Comparison of ENCODE assay signal across 8 cellular contexts in the genomic region with DNA sequence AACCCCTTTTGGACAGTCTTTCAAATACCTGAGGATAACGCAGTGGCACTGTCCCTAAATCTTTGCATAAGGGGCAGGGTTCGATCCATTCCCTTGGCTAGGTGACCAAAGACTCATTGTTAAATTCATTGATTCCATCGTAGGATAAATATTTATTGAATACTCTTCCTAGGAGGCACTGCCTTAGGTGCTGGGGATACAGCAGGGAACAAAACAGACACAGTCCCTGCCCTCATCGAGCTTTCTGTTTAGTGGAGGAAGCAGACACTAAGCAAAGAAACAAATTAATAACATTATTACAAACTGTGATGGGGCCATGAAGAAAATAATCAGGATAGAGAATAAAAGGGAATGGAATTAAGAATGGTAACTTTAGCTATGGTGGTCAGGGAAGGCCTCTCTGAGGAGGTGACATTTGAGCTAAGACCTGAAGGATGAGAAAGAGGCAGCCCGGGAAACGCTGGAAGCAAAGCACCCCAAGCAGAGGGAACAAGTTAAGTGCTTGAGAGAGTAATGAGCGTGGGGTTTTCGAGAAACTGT. TPM values are rescaled to one million over a fixed set of nuclear protein-coding genes. Genes with fewer than 3 reads are reported as not detected.
DNase-seq lines count a peak whose midpoint lies in the region; ATAC-seq and TF ChIP-seq lines count a peak whose summit lies in the region.

No MANE protein-coding gene starts in this region.

- H3K27me3 ChIP-seq in CD8-positive, alpha-beta memory T cell (ENCODE audit: insufficient read depth, low read length, poor library complexity, severe bottlenecking): no peaks in the 10 kb centered on the region
- H3K27me3 ChIP-seq in PC-9 (ENCODE audit: insufficient read depth, low read depth) (no peaks in the 10 kb centered on the region), osteoblast (ENCODE audit: insufficient read depth, low read length) (no peaks in the 10 kb centered on the region)

- CTCF ChIA-PET in CD8-positive, alpha-beta memory T cell (lab: Charles Lee): interaction anchor here (0.7 to 3.7 kb wide), 15 partner anchors 9 to 82 kb away, joined by 3 to 24 read pairs (median 3); a partner anchor contains a TSS
- CTCF ChIA-PET in PC-9 (lab: Charles Lee): interaction anchor here (0.6 to 1.0 kb wide), 2 partner anchors 29 to 166 kb away, joined by 3 to 5 read pairs; a partner anchor contains a TSS

- peaks cover 15 to 30% (median 26%) of the 10 kb centered on the region in 3 donors for H3K4me1 Mint-ChIP-seq in CD8-positive, alpha-beta memory T cell

- H2AFZ ChIP-seq in PC-9 (peak overlapping the region; percentile 88), osteoblast (ENCODE audit: low read length) (peak overlapping the region; percentile 76)

- peaks cover 0 to 1% of the 10 kb centered on the region in 2 donors for H3K27me3 Mint-ChIP-seq in CD8-positive, alpha-beta memory T cell

- BruUV-seq in PC-9 (replicated peaks; lab: Mats Ljungman, UMichigan): TSS peak; percentile 29

- no peak for DNase-seq in CD8-positive, alpha-beta memory T cell
- DNase-seq in PC-9 (no peak), epithelial cell of esophagus (ENCODE audit: low read depth) (no peak), osteoblast (ENCODE audit: insufficient read length, low spot score, missing footprints) (no peak), NCI-H524 (lab: John Stamatoyannopoulos, UW) (no peak), KBM-7 (no peak)
- no peak for DNase-seq in NK-92 treated with Interleukin-12 subunit alpha and Interleukin-12 subunit beta, amount 100 ng/mL, for 24 hours (lab: John Stamatoyannopoulos, UW)

- peak overlapping the region; percentile 90 to 96 (median 94) for H3K4me3 Mint-ChIP-seq in CD8-positive, alpha-beta memory T cell

- peak overlapping the region; percentile 94 for H3K4me3 ChIP-seq in CD8-positive, alpha-beta memory T cell (ENCODE audit: low read length)
- H3K4me3 ChIP-seq in PC-9 (peak overlapping the region; percentile 79), epithelial cell of esophagus (ENCODE audit: low read length) (peak overlapping the region; percentile 88), osteoblast (ENCODE audit: insufficient read depth, low read length) (peak overlapping the region; percentile 88)

- peaks cover 0 to 47% (median 0%) of the 10 kb centered on the region in 3 donors for H3K36me3 Mint-ChIP-seq in CD8-positive, alpha-beta memory T cell

- POLR2A ChIA-PET in CD8-positive, alpha-beta memory T cell (lab: Charles Lee): interaction anchor here (0.6 to 3.5 kb wide), 14 partner anchors 9 to 260 kb away, joined by 3 to 34 read pairs (median 6); a partner anchor contains a TSS
- POLR2A ChIA-PET in PC-9 (lab: Charles Lee; ENCODE audit: unreplicated experiment): interaction anchor here (0.6 to 1.6 kb wide), 5 partner anchors 29 to 609 kb away, joined by 3 to 15 read pairs (median 9); a partner anchor contains a TSS

- H3F3A ChIP-seq in PC-9 (ENCODE audit: insufficient read depth, low read depth): peaks cover 50% of the 10 kb centered on the region

- TF ChIP-seq CTCF in PC-9 (conservative IDR thresholded peaks at IDR 0.05) (no peak), epithelial cell of esophagus (IDR thresholded peaks at IDR 0.05; ENCODE audit: insufficient read depth, low read depth, low read length, missing control alignments) (no peak), osteoblast (IDR thresholded peaks at IDR 0.05; ENCODE audit: extremely low read depth, low read depth, low read length) (no peak)

- H3K9me3 Mint-ChIP-seq in CD8-positive, alpha-beta memory T cell: no peaks in the 10 kb centered on the region

- no peaks in the 10 kb centered on the region for H4K20me1 ChIP-seq in PC-9 (ENCODE audit: insufficient read depth)
- H4K20me1 ChIP-seq in osteoblast (ENCODE audit: insufficient read depth, low read length): no peaks in the 10 kb centered on the region

- in situ Hi-C loops in KBM-7 (cut with MboI; ENCODE audit: low pct_unique_long_range_greater_than_20kb, low sequenced_read_pairs): no loop called here

- H3K4me2 ChIP-seq in PC-9: peak overlapping the region; percentile 75
- H3K4me2 ChIP-seq in osteoblast (ENCODE audit: insufficient read depth, low read length): peak overlapping the region; percentile 92

- H3K9me2 ChIP-seq in PC-9 (ENCODE audit: insufficient read depth): no peaks in the 10 kb centered on the region

- intact Hi-C loops in PC-9 (cut with micrococcal nuclease; ENCODE audit: unreplicated experiment): loop anchor here (5.0 kb wide), 1 partner anchor 46 kb away; a partner anchor contains a TSS

- peak overlapping the region; percentile 89 to 100 (median 97) for H3K27ac Mint-ChIP-seq in CD8-positive, alpha-beta memory T cell

- no peaks in the 10 kb centered on the region for H3K9me3 ChIP-seq in CD8-positive, alpha-beta memory T cell (ENCODE audit: low read length)
- no peaks in the 10 kb centered on the region for H3K9me3 ChIP-seq in PC-9 (ENCODE audit: insufficient read depth, low read depth)
- H3K9me3 ChIP-seq in osteoblast (ENCODE audit: low read depth, low read length): no peaks in the 10 kb centered on the region

- peaks cover 16% of the 10 kb centered on the region for H3K4me1 ChIP-seq in CD8-positive, alpha-beta memory T cell (ENCODE audit: insufficient read depth, low read length)
- H3K4me1 ChIP-seq in PC-9 (replicated peaks; ENCODE audit: insufficient read depth): peaks cover 20% of the 10 kb centered on the region
- H3K4me1 ChIP-seq in osteoblast (ENCODE audit: insufficient read depth, low read length): peaks cover 14% of the 10 kb centered on the region

- no peak for ATAC-seq in GM19395 (IDR thresholded peaks at IDR 0.05; ENCODE audit: unreplicated experiment)

- H3K36me3 ChIP-seq in CD8-positive, alpha-beta memory T cell (ENCODE audit: insufficient read depth, low read length): peaks cover 6% of the 10 kb centered on the region
- peaks cover 6% of the 10 kb centered on the region; the same call in 1 of the 2 replicates for H3K36me3 ChIP-seq in PC-9 (ENCODE audit: low read depth)
- peaks cover 29% of the 10 kb centered on the region for H3K36me3 ChIP-seq in osteoblast (ENCODE audit: insufficient read depth, low read length)

- H3K79me2 ChIP-seq in PC-9 (ENCODE audit: low read depth) (peaks cover 18% of the 10 kb centered on the region), osteoblast (ENCODE audit: insufficient read depth, low read length) (peaks cover 15% of the 10 kb centered on the region)

- H3K27ac ChIP-seq in CD8-positive, alpha-beta memory T cell (ENCODE audit: low read depth, low read length): peak overlapping the region; percentile 80
- H3K27ac ChIP-seq in PC-9: peak overlapping the region; percentile 86
- peak overlapping the region; percentile 63 for H3K27ac ChIP-seq in osteoblast (ENCODE audit: low read depth, low read length)

RNA-seq across cellular contexts. Expression of a gene that starts 0.7 kb away (rescaled TPM):
- total RNA-seq in CD8-positive, alpha-beta memory T cell: 10 to 100 TPM; 67.4 to 68.2 TPM
- polyA plus RNA-seq in CD8-positive, alpha-beta memory T cell: 48.9 TPM
- total RNA-seq in PC-9 (2021): 38.9 and 60.5 TPM in 2 replicates
- 27.1 and 30.8 TPM in 2 replicates for total RNA-seq in osteoblast

RNA-seq across cellular contexts. Expression of a gene that starts 8.0 kb away (rescaled TPM):
- total RNA-seq in CD8-positive, alpha-beta memory T cell: 1 to 10 TPM; 4.9 to 5.3 TPM
- polyA plus RNA-seq in CD8-positive, alpha-beta memory T cell: 1.7 TPM
- total RNA-seq in PC-9 (2021) (6.2 and 7.0 TPM in 2 replicates), osteoblast (6.5 TPM in 2 replicates)

RNA-seq across cellular contexts. Expression of a gene that starts 8.5 kb away (rescaled TPM):
- 100 to 1,000 TPM; 133 to 134 TPM for total RNA-seq in CD8-positive, alpha-beta memory T cell
- 22.9 TPM for polyA plus RNA-seq in CD8-positive, alpha-beta memory T cell
- total RNA-seq in PC-9 (2021): 83.2 and 84.2 TPM in 2 replicates
- total RNA-seq in osteoblast: 26.4 and 29.5 TPM in 2 replicates

RNA-seq across cellular contexts. Expression of a gene that starts 19.4 kb away (rescaled TPM):
- total RNA-seq in CD8-positive, alpha-beta memory T cell: 100 to 1,000 TPM; 248 to 263 TPM
- 37.4 TPM for polyA plus RNA-seq in CD8-positive, alpha-beta memory T cell
- total RNA-seq in PC-9 (2021) (96.6 and 120 TPM in 2 replicates), osteoblast (102 and 105 TPM in 2 replicates)

RNA-seq across cellular contexts. Expression of a gene that starts 25.3 kb away (rescaled TPM):
- 100 to 1,000 TPM; 213 to 219 TPM for total RNA-seq in CD8-positive, alpha-beta memory T cell
- 164 TPM for polyA plus RNA-seq in CD8-positive, alpha-beta memory T cell
- total RNA-seq in PC-9 (2021) (478 and 525 TPM in 2 replicates), osteoblast (219 and 242 TPM in 2 replicates)
